In the genomic region with DNA sequence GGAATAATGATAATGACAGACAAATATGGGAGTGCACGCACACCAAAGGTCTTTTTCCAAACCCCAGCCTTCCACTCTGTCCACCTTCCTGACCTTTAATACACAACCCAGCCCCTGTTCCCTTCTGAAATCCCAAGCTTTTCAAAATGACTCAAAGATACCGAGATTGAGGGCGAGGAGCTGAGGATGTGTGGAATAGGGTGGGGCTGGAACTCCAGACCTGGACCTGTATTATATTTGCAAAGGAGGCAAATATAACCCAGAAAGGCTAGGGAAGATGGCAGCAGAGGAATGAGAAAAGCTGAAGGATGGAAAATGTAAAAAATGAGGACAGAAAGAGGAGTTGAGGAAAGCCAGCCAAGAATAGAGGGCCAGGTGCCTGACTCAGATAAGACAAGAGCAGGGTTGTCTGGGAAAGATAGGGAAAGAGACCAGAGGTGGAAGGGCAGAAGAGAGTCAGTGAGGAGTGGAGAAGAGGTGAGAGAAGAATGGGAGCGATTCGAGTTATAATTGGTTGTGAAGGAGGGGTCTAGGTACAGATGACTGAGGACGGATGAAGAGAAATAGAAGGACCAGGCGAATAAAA, we compare ENCODE assay signal across 1 cellular context.
TF ChIP-seq lines count a peak whose summit lies in the region.

No MANE protein-coding gene starts in this region.

TF ChIP-seq in K562, 482 proteins besides CTCF, POLR2A, EP300 and RAD21 (continued from another document and continues in another):
- TF ChIP-seq, protein P1, sequence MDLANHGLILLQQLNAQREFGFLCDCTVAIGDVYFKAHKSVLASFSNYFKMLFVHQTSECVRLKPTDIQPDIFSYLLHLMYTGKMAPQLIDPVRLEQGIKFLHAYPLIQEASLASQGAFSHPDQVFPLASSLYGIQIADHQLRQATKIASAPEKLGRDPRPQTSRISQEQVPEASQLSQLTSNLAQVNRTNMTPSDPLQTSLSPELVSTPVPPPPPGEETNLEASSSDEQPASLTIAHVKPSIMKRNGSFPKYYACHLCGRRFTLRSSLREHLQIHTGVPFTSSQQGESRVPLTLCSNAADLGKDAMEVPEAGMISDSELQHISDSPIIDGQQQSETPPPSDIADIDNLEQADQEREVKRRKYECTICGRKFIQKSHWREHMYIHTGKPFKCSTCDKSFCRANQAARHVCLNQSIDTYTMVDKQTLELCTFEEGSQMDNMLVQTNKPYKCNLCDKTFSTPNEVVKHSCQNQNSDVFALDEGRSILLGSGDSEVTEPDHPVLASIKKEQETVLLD (IDR thresholded peaks at IDR 0.05): peak; percentile 76
- TF ChIP-seq ZNF384 (IDR thresholded peaks at IDR 0.05; ENCODE audit: low read depth, low read length) (peak; percentile 37; the same call in 1 of the 2 replicates), SMAD3 (CRISPR knock-in tag; conservative IDR thresholded peaks at IDR 0.05) (no peak), RBM22 (IDR thresholded peaks at IDR 0.05; ENCODE audit: low read depth, low read length, poor library complexity, severe bottlenecking) (no peak), ZNF282 (CRISPR knock-in tag; IDR thresholded peaks at IDR 0.05) (no peak), ZNF436 (CRISPR knock-in tag; IDR thresholded peaks at IDR 0.05) (no peak), ETV6 (IDR thresholded peaks at IDR 0.05; ENCODE audit: borderline replicate concordance in 1 of 2, low read depth in 2 of 2, low read length in 1 of 2) (no peak), ETV6 (CRISPR knock-in tag; IDR thresholded peaks at IDR 0.05; ENCODE audit: borderline replicate concordance) (no peak), RBM14 (IDR thresholded peaks at IDR 0.05; ENCODE audit: borderline replicate concordance, insufficient read depth, low read depth, low read length) (no peak), BCOR (IDR thresholded peaks at IDR 0.05) (peak; percentile 92), ZNF316 (IDR thresholded peaks at IDR 0.05) (peak; percentile 22; the same call in 1 of the 2 replicates), PRMT5 (CRISPR knock-in tag; IDR thresholded peaks at IDR 0.05) (no peak), MTA2 (IDR thresholded peaks at IDR 0.05; ENCODE audit: low read depth) (peak; percentile 99), MED1 (CRISPR knock-in tag; IDR thresholded peaks at IDR 0.05; ENCODE audit: borderline replicate concordance) (no peak), ARID1B (IDR thresholded peaks at IDR 0.05) (peak; percentile 99), CSDE1 (IDR thresholded peaks at IDR 0.05) (no peak), ZNF253 (CRISPR knock-in tag; conservative IDR thresholded peaks at IDR 0.05) (no peak), TAF9B (IDR thresholded peaks at IDR 0.05; ENCODE audit: partially characterized antibody) (peak; percentile 42), FOXJ2 (tag; IDR thresholded peaks at IDR 0.05) (no peak), GATAD2B (IDR thresholded peaks at IDR 0.05; ENCODE audit: borderline replicate concordance) (no peak), COPS2 (conservative IDR thresholded peaks at IDR 0.05) (no peak), SMC3 (conservative IDR thresholded peaks at IDR 0.05; ENCODE audit: insufficient read depth, low read depth, low read length) (no peak), ZNF224 (CRISPR knock-in tag; IDR thresholded peaks at IDR 0.05) (no peak), SNRNP70 (optimal IDR thresholded peaks at IDR 0.05; ENCODE audit: low read depth, low read length) (no peak), TBP (optimal IDR thresholded peaks at IDR 0.05; ENCODE audit: low read depth, low read length) (no peak), ZNF551 (CRISPR knock-in tag; IDR thresholded peaks at IDR 0.05) (no peak), ZNF717 (CRISPR knock-in tag; IDR thresholded peaks at IDR 0.05) (no peak)
- TF ChIP-seq, protein P2, sequence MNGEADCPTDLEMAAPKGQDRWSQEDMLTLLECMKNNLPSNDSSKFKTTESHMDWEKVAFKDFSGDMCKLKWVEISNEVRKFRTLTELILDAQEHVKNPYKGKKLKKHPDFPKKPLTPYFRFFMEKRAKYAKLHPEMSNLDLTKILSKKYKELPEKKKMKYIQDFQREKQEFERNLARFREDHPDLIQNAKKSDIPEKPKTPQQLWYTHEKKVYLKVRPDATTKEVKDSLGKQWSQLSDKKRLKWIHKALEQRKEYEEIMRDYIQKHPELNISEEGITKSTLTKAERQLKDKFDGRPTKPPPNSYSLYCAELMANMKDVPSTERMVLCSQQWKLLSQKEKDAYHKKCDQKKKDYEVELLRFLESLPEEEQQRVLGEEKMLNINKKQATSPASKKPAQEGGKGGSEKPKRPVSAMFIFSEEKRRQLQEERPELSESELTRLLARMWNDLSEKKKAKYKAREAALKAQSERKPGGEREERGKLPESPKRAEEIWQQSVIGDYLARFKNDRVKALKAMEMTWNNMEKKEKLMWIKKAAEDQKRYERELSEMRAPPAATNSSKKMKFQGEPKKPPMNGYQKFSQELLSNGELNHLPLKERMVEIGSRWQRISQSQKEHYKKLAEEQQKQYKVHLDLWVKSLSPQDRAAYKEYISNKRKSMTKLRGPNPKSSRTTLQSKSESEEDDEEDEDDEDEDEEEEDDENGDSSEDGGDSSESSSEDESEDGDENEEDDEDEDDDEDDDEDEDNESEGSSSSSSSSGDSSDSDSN (IDR thresholded peaks at IDR 0.05; ENCODE audit: borderline replicate concordance in 1 of 2, low read depth in 2 of 2, low read length in 2 of 2): no peak
- TF ChIP-seq, protein P3, sequence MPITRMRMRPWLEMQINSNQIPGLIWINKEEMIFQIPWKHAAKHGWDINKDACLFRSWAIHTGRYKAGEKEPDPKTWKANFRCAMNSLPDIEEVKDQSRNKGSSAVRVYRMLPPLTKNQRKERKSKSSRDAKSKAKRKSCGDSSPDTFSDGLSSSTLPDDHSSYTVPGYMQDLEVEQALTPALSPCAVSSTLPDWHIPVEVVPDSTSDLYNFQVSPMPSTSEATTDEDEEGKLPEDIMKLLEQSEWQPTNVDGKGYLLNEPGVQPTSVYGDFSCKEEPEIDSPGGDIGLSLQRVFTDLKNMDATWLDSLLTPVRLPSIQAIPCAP (CRISPR knock-in tag; IDR thresholded peaks at IDR 0.05; ENCODE audit: borderline replicate concordance): no peak
- TF ChIP-seq, protein P4, sequence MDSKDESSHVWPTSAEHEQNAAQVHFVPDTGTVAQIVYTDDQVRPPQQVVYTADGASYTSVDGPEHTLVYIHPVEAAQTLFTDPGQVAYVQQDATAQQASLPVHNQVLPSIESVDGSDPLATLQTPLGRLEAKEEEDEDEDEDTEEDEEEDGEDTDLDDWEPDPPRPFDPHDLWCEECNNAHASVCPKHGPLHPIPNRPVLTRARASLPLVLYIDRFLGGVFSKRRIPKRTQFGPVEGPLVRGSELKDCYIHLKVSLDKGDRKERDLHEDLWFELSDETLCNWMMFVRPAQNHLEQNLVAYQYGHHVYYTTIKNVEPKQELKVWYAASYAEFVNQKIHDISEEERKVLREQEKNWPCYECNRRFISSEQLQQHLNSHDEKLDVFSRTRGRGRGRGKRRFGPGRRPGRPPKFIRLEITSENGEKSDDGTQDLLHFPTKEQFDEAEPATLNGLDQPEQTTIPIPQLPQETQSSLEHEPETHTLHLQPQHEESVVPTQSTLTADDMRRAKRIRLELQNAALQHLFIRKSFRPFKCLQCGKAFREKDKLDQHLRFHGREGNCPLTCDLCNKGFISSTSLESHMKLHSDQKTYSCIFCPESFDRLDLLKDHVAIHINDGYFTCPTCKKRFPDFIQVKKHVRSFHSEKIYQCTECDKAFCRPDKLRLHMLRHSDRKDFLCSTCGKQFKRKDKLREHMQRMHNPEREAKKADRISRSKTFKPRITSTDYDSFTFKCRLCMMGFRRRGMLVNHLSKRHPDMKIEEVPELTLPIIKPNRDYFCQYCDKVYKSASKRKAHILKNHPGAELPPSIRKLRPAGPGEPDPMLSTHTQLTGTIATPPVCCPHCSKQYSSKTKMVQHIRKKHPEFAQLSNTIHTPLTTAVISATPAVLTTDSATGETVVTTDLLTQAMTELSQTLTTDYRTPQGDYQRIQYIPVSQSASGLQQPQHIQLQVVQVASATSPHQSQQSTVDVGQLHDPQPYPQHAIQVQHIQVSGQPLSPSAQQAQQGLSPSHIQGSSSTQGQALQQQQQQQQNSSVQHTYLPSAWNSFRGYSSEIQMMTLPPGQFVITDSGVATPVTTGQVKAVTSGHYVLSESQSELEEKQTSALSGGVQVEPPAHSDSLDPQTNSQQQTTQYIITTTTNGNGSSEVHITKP (IDR thresholded peaks at IDR 0.05; ENCODE audit: partially characterized antibody): no peak
- TF ChIP-seq, protein P5, sequence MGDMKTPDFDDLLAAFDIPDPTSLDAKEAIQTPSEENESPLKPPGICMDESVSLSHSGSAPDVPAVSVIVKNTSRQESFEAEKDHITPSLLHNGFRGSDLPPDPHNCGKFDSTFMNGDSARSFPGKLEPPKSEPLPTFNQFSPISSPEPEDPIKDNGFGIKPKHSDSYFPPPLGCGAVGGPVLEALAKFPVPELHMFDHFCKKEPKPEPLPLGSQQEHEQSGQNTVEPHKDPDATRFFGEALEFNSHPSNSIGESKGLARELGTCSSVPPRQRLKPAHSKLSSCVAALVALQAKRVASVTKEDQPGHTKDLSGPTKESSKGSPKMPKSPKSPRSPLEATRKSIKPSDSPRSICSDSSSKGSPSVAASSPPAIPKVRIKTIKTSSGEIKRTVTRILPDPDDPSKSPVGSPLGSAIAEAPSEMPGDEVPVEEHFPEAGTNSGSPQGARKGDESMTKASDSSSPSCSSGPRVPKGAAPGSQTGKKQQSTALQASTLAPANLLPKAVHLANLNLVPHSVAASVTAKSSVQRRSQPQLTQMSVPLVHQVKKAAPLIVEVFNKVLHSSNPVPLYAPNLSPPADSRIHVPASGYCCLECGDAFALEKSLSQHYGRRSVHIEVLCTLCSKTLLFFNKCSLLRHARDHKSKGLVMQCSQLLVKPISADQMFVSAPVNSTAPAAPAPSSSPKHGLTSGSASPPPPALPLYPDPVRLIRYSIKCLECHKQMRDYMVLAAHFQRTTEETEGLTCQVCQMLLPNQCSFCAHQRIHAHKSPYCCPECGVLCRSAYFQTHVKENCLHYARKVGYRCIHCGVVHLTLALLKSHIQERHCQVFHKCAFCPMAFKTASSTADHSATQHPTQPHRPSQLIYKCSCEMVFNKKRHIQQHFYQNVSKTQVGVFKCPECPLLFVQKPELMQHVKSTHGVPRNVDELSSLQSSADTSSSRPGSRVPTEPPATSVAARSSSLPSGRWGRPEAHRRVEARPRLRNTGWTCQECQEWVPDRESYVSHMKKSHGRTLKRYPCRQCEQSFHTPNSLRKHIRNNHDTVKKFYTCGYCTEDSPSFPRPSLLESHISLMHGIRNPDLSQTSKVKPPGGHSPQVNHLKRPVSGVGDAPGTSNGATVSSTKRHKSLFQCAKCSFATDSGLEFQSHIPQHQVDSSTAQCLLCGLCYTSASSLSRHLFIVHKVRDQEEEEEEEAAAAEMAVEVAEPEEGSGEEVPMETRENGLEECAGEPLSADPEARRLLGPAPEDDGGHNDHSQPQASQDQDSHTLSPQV (IDR thresholded peaks at IDR 0.05): no peak
- TF ChIP-seq, protein P6, sequence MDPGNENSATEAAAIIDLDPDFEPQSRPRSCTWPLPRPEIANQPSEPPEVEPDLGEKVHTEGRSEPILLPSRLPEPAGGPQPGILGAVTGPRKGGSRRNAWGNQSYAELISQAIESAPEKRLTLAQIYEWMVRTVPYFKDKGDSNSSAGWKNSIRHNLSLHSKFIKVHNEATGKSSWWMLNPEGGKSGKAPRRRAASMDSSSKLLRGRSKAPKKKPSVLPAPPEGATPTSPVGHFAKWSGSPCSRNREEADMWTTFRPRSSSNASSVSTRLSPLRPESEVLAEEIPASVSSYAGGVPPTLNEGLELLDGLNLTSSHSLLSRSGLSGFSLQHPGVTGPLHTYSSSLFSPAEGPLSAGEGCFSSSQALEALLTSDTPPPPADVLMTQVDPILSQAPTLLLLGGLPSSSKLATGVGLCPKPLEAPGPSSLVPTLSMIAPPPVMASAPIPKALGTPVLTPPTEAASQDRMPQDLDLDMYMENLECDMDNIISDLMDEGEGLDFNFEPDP (CRISPR knock-in tag; IDR thresholded peaks at IDR 0.05): no peak
- TF ChIP-seq, protein P7, sequence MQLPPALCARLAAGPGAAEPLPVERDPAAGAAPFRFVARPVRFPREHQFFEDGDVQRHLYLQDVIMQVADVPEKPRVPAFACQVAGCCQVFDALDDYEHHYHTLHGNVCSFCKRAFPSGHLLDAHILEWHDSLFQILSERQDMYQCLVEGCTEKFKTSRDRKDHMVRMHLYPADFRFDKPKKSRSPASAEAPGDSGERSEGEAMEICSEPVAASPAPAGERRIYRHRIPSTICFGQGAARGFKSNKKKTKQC (CRISPR knock-in tag; IDR thresholded peaks at IDR 0.05): no peak
- TF ChIP-seq, protein P8, sequence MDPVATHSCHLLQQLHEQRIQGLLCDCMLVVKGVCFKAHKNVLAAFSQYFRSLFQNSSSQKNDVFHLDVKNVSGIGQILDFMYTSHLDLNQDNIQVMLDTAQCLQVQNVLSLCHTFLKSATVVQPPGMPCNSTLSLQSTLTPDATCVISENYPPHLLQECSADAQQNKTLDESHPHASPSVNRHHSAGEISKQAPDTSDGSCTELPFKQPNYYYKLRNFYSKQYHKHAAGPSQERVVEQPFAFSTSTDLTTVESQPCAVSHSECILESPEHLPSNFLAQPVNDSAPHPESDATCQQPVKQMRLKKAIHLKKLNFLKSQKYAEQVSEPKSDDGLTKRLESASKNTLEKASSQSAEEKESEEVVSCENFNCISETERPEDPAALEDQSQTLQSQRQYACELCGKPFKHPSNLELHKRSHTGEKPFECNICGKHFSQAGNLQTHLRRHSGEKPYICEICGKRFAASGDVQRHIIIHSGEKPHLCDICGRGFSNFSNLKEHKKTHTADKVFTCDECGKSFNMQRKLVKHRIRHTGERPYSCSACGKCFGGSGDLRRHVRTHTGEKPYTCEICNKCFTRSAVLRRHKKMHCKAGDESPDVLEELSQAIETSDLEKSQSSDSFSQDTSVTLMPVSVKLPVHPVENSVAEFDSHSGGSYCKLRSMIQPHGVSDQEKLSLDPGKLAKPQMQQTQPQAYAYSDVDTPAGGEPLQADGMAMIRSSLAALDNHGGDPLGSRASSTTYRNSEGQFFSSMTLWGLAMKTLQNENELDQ (CRISPR knock-in tag; IDR thresholded peaks at IDR 0.05; ENCODE audit: borderline replicate concordance): no peak
- TF ChIP-seq, protein P9, sequence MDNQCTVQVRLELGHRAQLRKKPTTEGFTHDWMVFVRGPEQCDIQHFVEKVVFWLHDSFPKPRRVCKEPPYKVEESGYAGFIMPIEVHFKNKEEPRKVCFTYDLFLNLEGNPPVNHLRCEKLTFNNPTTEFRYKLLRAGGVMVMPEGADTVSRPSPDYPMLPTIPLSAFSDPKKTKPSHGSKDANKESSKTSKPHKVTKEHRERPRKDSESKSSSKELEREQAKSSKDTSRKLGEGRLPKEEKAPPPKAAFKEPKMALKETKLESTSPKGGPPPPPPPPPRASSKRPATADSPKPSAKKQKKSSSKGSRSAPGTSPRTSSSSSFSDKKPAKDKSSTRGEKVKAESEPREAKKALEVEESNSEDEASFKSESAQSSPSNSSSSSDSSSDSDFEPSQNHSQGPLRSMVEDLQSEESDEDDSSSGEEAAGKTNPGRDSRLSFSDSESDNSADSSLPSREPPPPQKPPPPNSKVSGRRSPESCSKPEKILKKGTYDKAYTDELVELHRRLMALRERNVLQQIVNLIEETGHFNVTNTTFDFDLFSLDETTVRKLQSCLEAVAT (IDR thresholded peaks at IDR 0.05): peak; percentile 87 to 91
- TF ChIP-seq, protein P10, sequence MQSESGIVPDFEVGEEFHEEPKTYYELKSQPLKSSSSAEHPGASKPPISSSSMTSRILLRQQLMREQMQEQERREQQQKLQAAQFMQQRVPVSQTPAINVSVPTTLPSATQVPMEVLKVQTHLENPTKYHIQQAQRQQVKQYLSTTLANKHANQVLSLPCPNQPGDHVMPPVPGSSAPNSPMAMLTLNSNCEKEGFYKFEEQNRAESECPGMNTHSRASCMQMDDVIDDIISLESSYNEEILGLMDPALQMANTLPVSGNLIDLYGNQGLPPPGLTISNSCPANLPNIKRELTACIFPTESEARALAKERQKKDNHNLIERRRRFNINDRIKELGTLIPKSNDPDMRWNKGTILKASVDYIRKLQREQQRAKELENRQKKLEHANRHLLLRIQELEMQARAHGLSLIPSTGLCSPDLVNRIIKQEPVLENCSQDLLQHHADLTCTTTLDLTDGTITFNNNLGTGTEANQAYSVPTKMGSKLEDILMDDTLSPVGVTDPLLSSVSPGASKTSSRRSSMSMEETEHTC (IDR thresholded peaks at IDR 0.05): no peak
